1 cellular context compared by ENCODE assay signal in genomic region chrX:24150051-24150790, GRCh38.
A peak's percentile ranks its signal among the peaks of the same experiment; 100 is the strongest.
TF ChIP-seq lines count a peak whose summit lies in the region.

No MANE protein-coding gene starts in this region.

TF ChIP-seq in H1, 55 proteins besides CTCF, POLR2A, EP300 and RAD21 (continued from another document):
- TF ChIP-seq RFX5 (IDR thresholded peaks at IDR 0.05; ENCODE audit: borderline replicate concordance, low read depth, low read length) (no peak), BCL11A (IDR thresholded peaks at IDR 0.05; ENCODE audit: low read depth in 2 of 2, low read length in 2 of 2) (no peak), POU5F1 (IDR thresholded peaks at IDR 0.05; ENCODE audit: low read depth, low read length) (no peak), ATF2 (IDR thresholded peaks at IDR 0.05; ENCODE audit: low read length) (no peak), SIN3A (conservative IDR thresholded peaks at IDR 0.05 in 1 of 2, IDR thresholded peaks at IDR 0.05 in 1 of 2; ENCODE audit: low read depth in 1 of 2, low read length in 2 of 2) (0 out of 4 replicates have a peak, but pooled peaks have one; percentile 4 to 39), POLR2AphosphoS5 (IDR thresholded peaks at IDR 0.05; ENCODE audit: low read depth, low read length) (peak; percentile 60; the same call in 1 of the 2 replicates), BRCA1 (IDR thresholded peaks at IDR 0.05; ENCODE audit: low read depth, low read length) (no peak), TBP (IDR thresholded peaks at IDR 0.05; ENCODE audit: low read depth, low read length) (peak; percentile 45; the same call in 1 of the 2 replicates), PHF8 (conservative IDR thresholded peaks at IDR 0.05; ENCODE audit: low read depth, low read length) (peak; percentile 26; the same call in 1 of the 2 replicates), JUN (IDR thresholded peaks at IDR 0.05; ENCODE audit: low read depth, low read length) (no peak), CEBPB (IDR thresholded peaks at IDR 0.05; ENCODE audit: low read depth, low read length) (no peak)
- TF ChIP-seq, protein P1, sequence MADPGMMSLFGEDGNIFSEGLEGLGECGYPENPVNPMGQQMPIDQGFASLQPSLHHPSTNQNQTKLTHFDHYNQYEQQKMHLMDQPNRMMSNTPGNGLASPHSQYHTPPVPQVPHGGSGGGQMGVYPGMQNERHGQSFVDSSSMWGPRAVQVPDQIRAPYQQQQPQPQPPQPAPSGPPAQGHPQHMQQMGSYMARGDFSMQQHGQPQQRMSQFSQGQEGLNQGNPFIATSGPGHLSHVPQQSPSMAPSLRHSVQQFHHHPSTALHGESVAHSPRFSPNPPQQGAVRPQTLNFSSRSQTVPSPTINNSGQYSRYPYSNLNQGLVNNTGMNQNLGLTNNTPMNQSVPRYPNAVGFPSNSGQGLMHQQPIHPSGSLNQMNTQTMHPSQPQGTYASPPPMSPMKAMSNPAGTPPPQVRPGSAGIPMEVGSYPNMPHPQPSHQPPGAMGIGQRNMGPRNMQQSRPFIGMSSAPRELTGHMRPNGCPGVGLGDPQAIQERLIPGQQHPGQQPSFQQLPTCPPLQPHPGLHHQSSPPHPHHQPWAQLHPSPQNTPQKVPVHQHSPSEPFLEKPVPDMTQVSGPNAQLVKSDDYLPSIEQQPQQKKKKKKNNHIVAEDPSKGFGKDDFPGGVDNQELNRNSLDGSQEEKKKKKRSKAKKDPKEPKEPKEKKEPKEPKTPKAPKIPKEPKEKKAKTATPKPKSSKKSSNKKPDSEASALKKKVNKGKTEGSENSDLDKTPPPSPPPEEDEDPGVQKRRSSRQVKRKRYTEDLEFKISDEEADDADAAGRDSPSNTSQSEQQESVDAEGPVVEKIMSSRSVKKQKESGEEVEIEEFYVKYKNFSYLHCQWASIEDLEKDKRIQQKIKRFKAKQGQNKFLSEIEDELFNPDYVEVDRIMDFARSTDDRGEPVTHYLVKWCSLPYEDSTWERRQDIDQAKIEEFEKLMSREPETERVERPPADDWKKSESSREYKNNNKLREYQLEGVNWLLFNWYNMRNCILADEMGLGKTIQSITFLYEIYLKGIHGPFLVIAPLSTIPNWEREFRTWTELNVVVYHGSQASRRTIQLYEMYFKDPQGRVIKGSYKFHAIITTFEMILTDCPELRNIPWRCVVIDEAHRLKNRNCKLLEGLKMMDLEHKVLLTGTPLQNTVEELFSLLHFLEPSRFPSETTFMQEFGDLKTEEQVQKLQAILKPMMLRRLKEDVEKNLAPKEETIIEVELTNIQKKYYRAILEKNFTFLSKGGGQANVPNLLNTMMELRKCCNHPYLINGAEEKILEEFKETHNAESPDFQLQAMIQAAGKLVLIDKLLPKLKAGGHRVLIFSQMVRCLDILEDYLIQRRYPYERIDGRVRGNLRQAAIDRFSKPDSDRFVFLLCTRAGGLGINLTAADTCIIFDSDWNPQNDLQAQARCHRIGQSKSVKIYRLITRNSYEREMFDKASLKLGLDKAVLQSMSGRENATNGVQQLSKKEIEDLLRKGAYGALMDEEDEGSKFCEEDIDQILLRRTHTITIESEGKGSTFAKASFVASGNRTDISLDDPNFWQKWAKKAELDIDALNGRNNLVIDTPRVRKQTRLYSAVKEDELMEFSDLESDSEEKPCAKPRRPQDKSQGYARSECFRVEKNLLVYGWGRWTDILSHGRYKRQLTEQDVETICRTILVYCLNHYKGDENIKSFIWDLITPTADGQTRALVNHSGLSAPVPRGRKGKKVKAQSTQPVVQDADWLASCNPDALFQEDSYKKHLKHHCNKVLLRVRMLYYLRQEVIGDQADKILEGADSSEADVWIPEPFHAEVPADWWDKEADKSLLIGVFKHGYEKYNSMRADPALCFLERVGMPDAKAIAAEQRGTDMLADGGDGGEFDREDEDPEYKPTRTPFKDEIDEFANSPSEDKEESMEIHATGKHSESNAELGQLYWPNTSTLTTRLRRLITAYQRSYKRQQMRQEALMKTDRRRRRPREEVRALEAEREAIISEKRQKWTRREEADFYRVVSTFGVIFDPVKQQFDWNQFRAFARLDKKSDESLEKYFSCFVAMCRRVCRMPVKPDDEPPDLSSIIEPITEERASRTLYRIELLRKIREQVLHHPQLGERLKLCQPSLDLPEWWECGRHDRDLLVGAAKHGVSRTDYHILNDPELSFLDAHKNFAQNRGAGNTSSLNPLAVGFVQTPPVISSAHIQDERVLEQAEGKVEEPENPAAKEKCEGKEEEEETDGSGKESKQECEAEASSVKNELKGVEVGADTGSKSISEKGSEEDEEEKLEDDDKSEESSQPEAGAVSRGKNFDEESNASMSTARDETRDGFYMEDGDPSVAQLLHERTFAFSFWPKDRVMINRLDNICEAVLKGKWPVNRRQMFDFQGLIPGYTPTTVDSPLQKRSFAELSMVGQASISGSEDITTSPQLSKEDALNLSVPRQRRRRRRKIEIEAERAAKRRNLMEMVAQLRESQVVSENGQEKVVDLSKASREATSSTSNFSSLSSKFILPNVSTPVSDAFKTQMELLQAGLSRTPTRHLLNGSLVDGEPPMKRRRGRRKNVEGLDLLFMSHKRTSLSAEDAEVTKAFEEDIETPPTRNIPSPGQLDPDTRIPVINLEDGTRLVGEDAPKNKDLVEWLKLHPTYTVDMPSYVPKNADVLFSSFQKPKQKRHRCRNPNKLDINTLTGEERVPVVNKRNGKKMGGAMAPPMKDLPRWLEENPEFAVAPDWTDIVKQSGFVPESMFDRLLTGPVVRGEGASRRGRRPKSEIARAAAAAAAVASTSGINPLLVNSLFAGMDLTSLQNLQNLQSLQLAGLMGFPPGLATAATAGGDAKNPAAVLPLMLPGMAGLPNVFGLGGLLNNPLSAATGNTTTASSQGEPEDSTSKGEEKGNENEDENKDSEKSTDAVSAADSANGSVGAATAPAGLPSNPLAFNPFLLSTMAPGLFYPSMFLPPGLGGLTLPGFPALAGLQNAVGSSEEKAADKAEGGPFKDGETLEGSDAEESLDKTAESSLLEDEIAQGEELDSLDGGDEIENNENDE (IDR thresholded peaks at IDR 0.05; ENCODE audit: insufficient replicate concordance, low read length): no peak
TF ChIP-seq in H1: peak in this region for 6.
